In genomic region chr9:112132356-112132755, GRCh38 we compare ENCODE assay signal across 23 cellular contexts. TPM values are rescaled to one million over a fixed set of nuclear protein-coding genes. Genes with fewer than 3 reads are reported as not detected.
DNase-seq lines count a peak whose midpoint lies in the region; ATAC-seq, FAIRE-seq and TF ChIP-seq lines count a peak whose summit lies in the region.
"Had no signal": no experiment of that assay in that cellular context is flagged by ENCODE, and none has a peak within 500 bp of the region (broad histone marks: within the 10 kb centered on the region; RNA-seq: fewer than 3 reads in every experiment).

No MANE protein-coding gene starts in this region.

- no peak overlapping the region for H3K4me3 Mint-ChIP-seq in astrocyte (ENCODE audit: unreplicated experiment)
- no peak overlapping the region for H3K4me3 Mint-ChIP-seq in CD8-positive, alpha-beta T cell
- H3K4me3 Mint-ChIP-seq: CD4-positive, CD25-positive, alpha-beta regulatory T cell had no signal

- peaks cover 15% of the 10 kb centered on the region for H3K4me1 Mint-ChIP-seq in astrocyte (ENCODE audit: low read depth, unreplicated experiment)
- H3K4me1 Mint-ChIP-seq in CD8-positive, alpha-beta T cell (ENCODE audit: low read depth), result no peaks in the 10 kb centered on the region

- POLR2A ChIA-PET in CD8-positive, alpha-beta T cell (lab: Charles Lee), result no interaction called here

- no peaks in the 10 kb centered on the region for H3K36me3 ChIP-seq in GM23248 (ENCODE audit: low read depth)
- H3K36me3 ChIP-seq in astrocyte (ENCODE audit: insufficient read depth, low read length), result no peaks in the 10 kb centered on the region
- H3K36me3 ChIP-seq in CD8-positive, alpha-beta T cell (ENCODE audit: insufficient read depth, low read length), result no peaks in the 10 kb centered on the region
- H3K36me3 ChIP-seq: BE2C, Peyer's patch had no signal

- H3F3A ChIP-seq in GM23248 (ENCODE audit: insufficient read depth), result no peaks in the 10 kb centered on the region

- 87 to 91% methylated on average over 3 of the region's 3 CpGs for WGBS in GM23248 (ENCODE audit: low coverage in 1 of 2, low lambda C conversion rate in 2 of 2, missing lambda C conversion rate in 2 of 2), 2 experiments

- in situ Hi-C loops in GM23248 (cut with MboI), result no loop called here

- DNase-seq in AG08396 (ENCODE audit: low spot score) (peak; percentile 23), GM23248 (peak; percentile 5), astrocyte (ENCODE audit: low read depth) (peak; percentile 91), kidney glomerular epithelial cell (lab: John Stamatoyannopoulos, UW) (peak; percentile 67), medulla oblongata (ENCODE audit: extremely low spot score) (no peak)
- DNase-seq in stimulated activated CD4-positive, alpha-beta T cell treated with anti-CD3 and anti-CD28 coated beads, Interleukin-15, amount 100 ng/mL, for 24 hours, result no peak
- DNase-seq in CD8-positive, alpha-beta T cell, result no peak
- DNase-seq: 8988T; BE2C; CD4-positive, CD25-positive, alpha-beta regulatory T cell; COR-L47; DMS79; Karpas-422; NCI-H1417; NCI-H1694 treated with DMSO at 0.1 percent for 48 hours; NCI-H2081 treated with DMSO at 0.1 percent for 48 hours; NCI-H446; NCI-H526; Peyer's patch; SJCRH30 had no signal

- H3K9me3 ChIP-seq in GM23248 (ENCODE audit: low read depth) (no peaks in the 10 kb centered on the region), astrocyte (ENCODE audit: insufficient read depth, low read depth, low read length) (no peaks in the 10 kb centered on the region)
- no peaks in the 10 kb centered on the region for H3K9me3 ChIP-seq in CD8-positive, alpha-beta T cell (ENCODE audit: low read length)
- H3K9me3 ChIP-seq: BE2C had no signal

- H3K9ac ChIP-seq in GM23248 (no peak overlapping the region), astrocyte (ENCODE audit: low read length) (no peak overlapping the region)

- H3K79me2 ChIP-seq in GM23248 (ENCODE audit: insufficient read depth) (no peaks in the 10 kb centered on the region), astrocyte (ENCODE audit: insufficient read depth, low read length) (no peaks in the 10 kb centered on the region)

- CTCF ChIA-PET in CD8-positive, alpha-beta T cell (lab: Charles Lee), result interaction anchor here (1.0 to 1.5 kb wide), 2 partner anchors 19 to 39 kb away, joined by 4 to 5 read pairs; no protein-coding TSS in a partner anchor

- intact Hi-C loops in CD8-positive, alpha-beta T cell (cut with DNase I, micrococcal nuclease), result no loop called here

- peaks cover 14% of the 10 kb centered on the region for H3K36me3 Mint-ChIP-seq in astrocyte (ENCODE audit: low read depth, unreplicated experiment)
- H3K36me3 Mint-ChIP-seq in CD8-positive, alpha-beta T cell, result peaks cover 17% of the 10 kb centered on the region

- H3K9me2 ChIP-seq in GM23248 (ENCODE audit: insufficient read depth), result no peaks in the 10 kb centered on the region

- H2AFZ ChIP-seq in GM23248 (no peak overlapping the region), astrocyte (ENCODE audit: low read depth, low read length) (no peak overlapping the region)

- FAIRE-seq in astrocyte (lab: Jason Lieb, UNC), result no peak
- FAIRE-seq: GM12891, H1 had no signal

- TF ChIP-seq CTCF in astrocyte (IDR thresholded peaks at IDR 0.05; ENCODE audit: insufficient read depth, low read depth, low read length), result no peak
- TF ChIP-seq CTCF in CD8-positive, alpha-beta T cell (IDR thresholded peaks at IDR 0.05), result no peak

- H3K4me1 ChIP-seq in GM23248 (ENCODE audit: insufficient read depth) (0 out of 2 replicates have a peak, but pooled peaks cover 10% of the 10 kb centered on the region), astrocyte (ENCODE audit: insufficient read depth, low read length) (no peaks in the 10 kb centered on the region)
- no peaks in the 10 kb centered on the region for H3K4me1 ChIP-seq in CD8-positive, alpha-beta T cell (ENCODE audit: insufficient read depth, low read length)
- H3K4me1 ChIP-seq: Peyer's patch had no signal

- ATAC-seq in GM21390 (IDR thresholded peaks at IDR 0.05; ENCODE audit: unreplicated experiment), result no peak
- no peak for ATAC-seq in CD8-positive, alpha-beta T cell

- H3K4me3 ChIP-seq in GM23248 (no peak overlapping the region), astrocyte (ENCODE audit: insufficient read depth, low read depth, low read length) (no peak overlapping the region)
- no peak overlapping the region for H3K4me3 ChIP-seq in CD8-positive, alpha-beta T cell (ENCODE audit: low read depth, low read length)
- H3K4me3 ChIP-seq: Peyer's patch, SJCRH30 had no signal

- peak overlapping the region; percentile 10 for H3K4me2 ChIP-seq in GM23248 (ENCODE audit: unreplicated experiment)
- peak overlapping the region; percentile 56 for H3K4me2 ChIP-seq in astrocyte (ENCODE audit: low read length)

- no peak overlapping the region for H3K27ac ChIP-seq in GM23248
- peak overlapping the region; percentile 48 for H3K27ac ChIP-seq in astrocyte (ENCODE audit: low read depth, low read length)
- no peak overlapping the region for H3K27ac ChIP-seq in CD8-positive, alpha-beta T cell (ENCODE audit: low read depth, low read length)
- H3K27ac ChIP-seq: Peyer's patch, SJCRH30 had no signal

- H3K9me3 Mint-ChIP-seq in astrocyte (ENCODE audit: unreplicated experiment), result peaks cover 16% of the 10 kb centered on the region
- H3K9me3 Mint-ChIP-seq in CD8-positive, alpha-beta T cell, result no peaks in the 10 kb centered on the region

- peak overlapping the region; percentile 27 for H3K27ac Mint-ChIP-seq in astrocyte (ENCODE audit: unreplicated experiment)
- no peak overlapping the region for H3K27ac Mint-ChIP-seq in CD8-positive, alpha-beta T cell
- H3K27ac Mint-ChIP-seq: CD4-positive, CD25-positive, alpha-beta regulatory T cell had no signal

- H3K27me3 ChIP-seq in GM23248 (replicated peaks; ENCODE audit: insufficient read depth), result no peaks in the 10 kb centered on the region
- no peaks in the 10 kb centered on the region for H3K27me3 ChIP-seq in astrocyte (ENCODE audit: insufficient read depth, low read length)
- H3K27me3 ChIP-seq in CD8-positive, alpha-beta T cell (ENCODE audit: insufficient read depth, low read length), result no peaks in the 10 kb centered on the region
- H3K27me3 ChIP-seq: BE2C, Peyer's patch, SJCRH30 had no signal

- H4K20me1 ChIP-seq in GM23248 (ENCODE audit: insufficient read depth), result no peaks in the 10 kb centered on the region
- H4K20me1 ChIP-seq in astrocyte (ENCODE audit: insufficient read depth, low read length), result no peaks in the 10 kb centered on the region

- no peaks in the 10 kb centered on the region for H3K27me3 Mint-ChIP-seq in astrocyte (ENCODE audit: low read depth, unreplicated experiment)
- no peaks in the 10 kb centered on the region for H3K27me3 Mint-ChIP-seq in CD8-positive, alpha-beta T cell (ENCODE audit: low read depth)
- H3K27me3 Mint-ChIP-seq: CD4-positive, CD25-positive, alpha-beta regulatory T cell had no signal

RNA-seq across cellular contexts. Expression of gene SUSD1, which starts 42.7 kb away (rescaled TPM):
- total RNA-seq in GM23248 (2014; rRNA removed; shearing (Covaris generic)), result 5.4 and 8.4 TPM in 2 replicates
- 4.0 and 4.2 TPM in 2 replicates for polyA plus RNA-seq in GM23248 (2016; fragmentation: Nextera tagmentation; extraction: Ambion mirVana)
- 16.6 and 17.2 TPM in 2 replicates for total RNA-seq in astrocyte
- 1 to 10 TPM; 4.0 to 4.2 TPM for total RNA-seq in CD8-positive, alpha-beta T cell

Comparison
In these comparisons a context has a peak if more than half of its experiments do, and no peak if none do; other contexts are left out.
1. DNase-seq: peak in AG08396 (single experiment), GM23248 (single experiment), astrocyte (single experiment) and kidney glomerular epithelial cell (single experiment); none in stimulated activated CD4-positive, alpha-beta T cell treated with anti-CD3 and anti-CD28 coated beads, Interleukin-15, amount 100 ng/mL, for 24 hours (single experiment), medulla oblongata (single experiment) and CD8-positive, alpha-beta T cell (0 of 7).